ENCODE assay signal across 7 cellular contexts in the genomic region with DNA sequence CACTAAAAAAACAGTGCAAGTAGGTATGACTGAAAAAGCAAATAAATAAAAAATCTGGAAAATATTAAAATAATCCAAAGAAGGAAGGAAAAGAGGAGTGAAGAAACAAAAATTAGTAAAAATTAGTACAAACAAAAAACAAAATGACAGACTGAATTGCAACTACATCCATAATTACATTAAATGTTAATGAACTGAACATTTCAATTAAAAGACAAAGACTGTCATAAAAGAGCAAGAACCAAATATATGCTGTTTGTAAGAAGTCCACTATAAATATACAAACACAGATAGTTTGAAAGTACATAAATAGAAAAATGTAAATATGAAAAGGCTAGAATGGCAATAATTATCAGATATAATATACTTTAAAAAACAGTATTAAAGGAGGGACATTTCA.
"Had no signal": no experiment of that assay in that cellular context is flagged by ENCODE, and none has a peak within 500 bp of the region (broad histone marks: within the 10 kb centered on the region; RNA-seq: fewer than 3 reads in every experiment).

No MANE protein-coding gene starts in this region.

- ATAC-seq: GM12878 had no signal

- FAIRE-seq: GM12878, GM12891, GM12892, GM18507, GM19239 had no signal

- DNase-seq: GDM1, GF-D8 had no signal

- H3K4me3 ChIP-seq: GM12878 had no signal
